ENCODE assay signal across 18 cellular contexts in genomic region chr19:823565-824121, GRCh38. TPM values are rescaled to one million over a fixed set of nuclear protein-coding genes. Genes with fewer than 3 reads are reported as not detected.
A peak's percentile ranks its signal among the peaks of the same experiment; 100 is the strongest.
DNase-seq lines count a peak whose midpoint lies in the region; ATAC-seq, FAIRE-seq and TF ChIP-seq lines count a peak whose summit lies in the region.
"Had no signal": no experiment of that assay in that cellular context is flagged by ENCODE, and none has a peak within 500 bp of the region (broad histone marks: within the 10 kb centered on the region; RNA-seq: fewer than 3 reads in every experiment).

No MANE protein-coding gene starts in this region.

- no peaks in the 10 kb centered on the region for H3K9me3 Mint-ChIP-seq in CD4-positive, alpha-beta T cell
- H3K9me3 Mint-ChIP-seq: activated naive CD4-positive, alpha-beta T cell treated with anti-CD3 and anti-CD28 coated beads, Interleukin-2, amount 50 U/mL, for 72 hours had no signal

- CTCF ChIA-PET in HepG2 (lab: Yijun Ruan, JAX; ENCODE audit: low intra/inter-chr PET ratio, low total read pairs) (no interaction called here), PC-9 (lab: Charles Lee) (no interaction called here)
- CTCF ChIA-PET in CD4-positive, alpha-beta T cell (lab: Charles Lee), result no interaction called here

- no peak overlapping the region for H2AFZ ChIP-seq in HepG2 (ENCODE audit: low read length)
- H2AFZ ChIP-seq in PC-9, result no peak overlapping the region

- H3F3A ChIP-seq in PC-9 (ENCODE audit: insufficient read depth, low read depth), result peaks cover 14% of the 10 kb centered on the region; the same call in 1 of the 2 replicates

- no peaks in the 10 kb centered on the region for H3K4me1 Mint-ChIP-seq in CD4-positive, alpha-beta T cell (ENCODE audit: low read depth)
- H3K4me1 Mint-ChIP-seq: activated CD8-positive, alpha-beta memory T cell treated with anti-CD3 and anti-CD28 coated beads, Interleukin-2, amount 10 ng/mL, durations not matched to agents 7 days and 5 days had no signal

- no peak overlapping the region for H3K9ac ChIP-seq in HepG2 (ENCODE audit: insufficient read depth, low read depth, low read length)

- no peak overlapping the region for H3K27ac ChIP-seq in HepG2 (ENCODE audit: extremely low read length, insufficient read depth, low read length)
- H3K27ac ChIP-seq in right lobe of liver, result no peak overlapping the region
- H3K27ac ChIP-seq in PC-9, result no peak overlapping the region
- H3K27ac ChIP-seq in CD4-positive, alpha-beta T cell (ENCODE audit: low read depth, low read length), result no peak overlapping the region
- H3K27ac ChIP-seq in uterus, result no peak overlapping the region
- H3K27ac ChIP-seq: tibial artery had no signal

- H3K9me3 ChIP-seq in HepG2 (ENCODE audit: low read length) (no peaks in the 10 kb centered on the region), right lobe of liver (no peaks in the 10 kb centered on the region), PC-9 (ENCODE audit: insufficient read depth, low read depth) (no peaks in the 10 kb centered on the region), uterus (no peaks in the 10 kb centered on the region)
- no peaks in the 10 kb centered on the region for H3K9me3 ChIP-seq in CD4-positive, alpha-beta T cell (ENCODE audit: control insufficient read depth, low read length)
- H3K9me3 ChIP-seq: tibial artery had no signal

- H3K4me3 ChIP-seq in HepG2 (replicated peaks in 1 of 3; ENCODE audit: insufficient read depth in 1 of 3, low read depth in 2 of 3, low read length in 3 of 3) (peak overlapping the region in 2 of 3 experiments; percentile 52 to 73; a peak in 4 of 6 replicates), right lobe of liver (no peak overlapping the region), PC-9 (no peak overlapping the region), uterus (no peak overlapping the region)
- H3K4me3 ChIP-seq: GM12878, tibial artery had no signal

- 13% methylated on average over 4 of the region's 12 CpGs for WGBS in HepG2 (ENCODE audit: low lambda C conversion rate)
- WGBS in right lobe of liver (ENCODE audit: insufficient coverage, low coverage, low lambda C conversion rate, missing lambda C conversion rate), result 19% methylated on average over 8 of the region's 12 CpGs

- H3K4me1 ChIP-seq in HepG2 (ENCODE audit: insufficient read depth, low read length), result peaks cover 8% of the 10 kb centered on the region
- peaks cover 0 to 6% (median 0%) of the 10 kb centered on the region in 4 donors for H3K4me1 ChIP-seq in right lobe of liver
- H3K4me1 ChIP-seq in PC-9 (replicated peaks; ENCODE audit: insufficient read depth), result peaks cover 6% of the 10 kb centered on the region
- H3K4me1 ChIP-seq in uterus, result peaks cover 0 to 14% of the 10 kb centered on the region in 2 donors

- intact Hi-C loops in HepG2 (cut with micrococcal nuclease; ENCODE audit: unreplicated experiment) (no loop called here), right lobe of liver (cut with DNase I) (no loop called here), PC-9 (cut with micrococcal nuclease; ENCODE audit: unreplicated experiment) (no loop called here), left colon (cut with DNase I, micrococcal nuclease) (no loop called here), uterus (cut with DNase I; ENCODE audit: low total_unique reads) (no loop called here)
- intact Hi-C loops in CD4-positive, alpha-beta T cell (cut with DNase I, micrococcal nuclease), result no loop called here

- POLR2A ChIA-PET in HepG2 (lab: Yijun Ruan, JAX), result interaction anchor here (0.9 kb wide), 1 partner anchor 40 kb away, joined by 3 read pairs; no protein-coding TSS in a partner anchor
- POLR2A ChIA-PET in PC-9 (lab: Charles Lee; ENCODE audit: unreplicated experiment), result no interaction called here
- POLR2A ChIA-PET in CD4-positive, alpha-beta T cell (lab: Charles Lee), result no interaction called here

- no peak for TF ChIP-seq CTCF in HepG2 (CRISPR knock-in tag; IDR thresholded peaks at IDR 0.05)
- TF ChIP-seq CTCF in right lobe of liver (IDR thresholded peaks at IDR 0.05), result no peak
- no peak for TF ChIP-seq CTCF in PC-9 (conservative IDR thresholded peaks at IDR 0.05)
- TF ChIP-seq CTCF in CD4-positive, alpha-beta T cell (IDR thresholded peaks at IDR 0.05), result no peak
- TF ChIP-seq CTCF in uterus (IDR thresholded peaks at IDR 0.05), result no peak

- no peak for TF ChIP-seq RAD21 in HepG2 (CRISPR knock-in tag; IDR thresholded peaks at IDR 0.05)

- H3K4me2 ChIP-seq in HepG2 (ENCODE audit: low read depth, low read length) (peak overlapping the region; percentile 95), PC-9 (peak overlapping the region; percentile 38; the same call in 1 of the 2 replicates)

- peaks cover 16% of the 10 kb centered on the region for H3K27me3 Mint-ChIP-seq in CD4-positive, alpha-beta T cell

- TF ChIP-seq EP300 in HepG2 (IDR thresholded peaks at IDR 0.05; ENCODE audit: low read depth in 2 of 2, low read length in 2 of 2) (no peak), HepG2 (CRISPR knock-in tag; IDR thresholded peaks at IDR 0.05; ENCODE audit: borderline replicate concordance) (no peak)

- DNase-seq in HepG2 (ENCODE audit: low spot score) (no peak), right lobe of liver (no peak), PC-9 (peak in 1 of 2 experiments; percentile 39), left colon (no peak), Ammon's horn (ENCODE audit: low spot score) (no peak), uterus (no peak), KG1 (lab: John Stamatoyannopoulos, UW) (no peak)
- no peak for DNase-seq in CD4-positive, alpha-beta T cell
- DNase-seq: activated CD8-positive, alpha-beta memory T cell treated with anti-CD3 and anti-CD28 coated beads, Interleukin-2, amount 10 ng/mL, durations not matched to agents 7 days and 5 days; DND-41; MM.1S; NCI-H446 treated with DMSO at 0.1 percent for 48 hours; occipital lobe; tibial artery had no signal

- H4K20me1 ChIP-seq in HepG2 (ENCODE audit: insufficient read depth, low read length) (no peaks in the 10 kb centered on the region), PC-9 (ENCODE audit: insufficient read depth) (no peaks in the 10 kb centered on the region)

- H3K36me3 Mint-ChIP-seq in CD4-positive, alpha-beta T cell (ENCODE audit: low read depth), result no peaks in the 10 kb centered on the region
- H3K36me3 Mint-ChIP-seq: activated CD8-positive, alpha-beta memory T cell treated with anti-CD3 and anti-CD28 coated beads, Interleukin-2, amount 10 ng/mL, durations not matched to agents 7 days and 5 days; activated naive CD4-positive, alpha-beta T cell treated with anti-CD3 and anti-CD28 coated beads, Interleukin-2, amount 50 U/mL, for 72 hours had no signal

- no peaks in the 10 kb centered on the region for H3K9me2 ChIP-seq in PC-9 (ENCODE audit: insufficient read depth)

- H3K27me3 ChIP-seq in HepG2 (ENCODE audit: control insufficient read depth in 1 of 2, insufficient read depth in 2 of 2, low read length in 2 of 2) (peaks cover 4 to 30% of the 10 kb centered on the region in 2 experiments), right lobe of liver (peaks cover 0 to 5% of the 10 kb centered on the region in 2 donors), PC-9 (ENCODE audit: insufficient read depth, low read depth) (no peaks in the 10 kb centered on the region), uterus (peaks cover 5 to 11% of the 10 kb centered on the region in 2 donors)
- peaks cover 11% of the 10 kb centered on the region for H3K27me3 ChIP-seq in CD4-positive, alpha-beta T cell (ENCODE audit: control insufficient read depth, insufficient read depth, low read length)

- no peak overlapping the region for H3K4me3 Mint-ChIP-seq in CD4-positive, alpha-beta T cell
- H3K4me3 Mint-ChIP-seq: activated CD8-positive, alpha-beta memory T cell treated with anti-CD3 and anti-CD28 coated beads, Interleukin-2, amount 10 ng/mL, durations not matched to agents 7 days and 5 days had no signal

- H3K36me3 ChIP-seq in HepG2 (replicated peaks in 1 of 2; ENCODE audit: control insufficient read depth in 1 of 2, insufficient read depth in 2 of 2, low read length in 2 of 2), result no peaks in the 10 kb centered on the region
- H3K36me3 ChIP-seq in right lobe of liver, result no peaks in the 10 kb centered on the region
- no peaks in the 10 kb centered on the region for H3K36me3 ChIP-seq in PC-9 (ENCODE audit: low read depth)
- H3K36me3 ChIP-seq in uterus, result no peaks in the 10 kb centered on the region
- H3K36me3 ChIP-seq: tibial artery had no signal

- H3K79me2 ChIP-seq in HepG2 (ENCODE audit: insufficient read depth, low read length) (no peaks in the 10 kb centered on the region), PC-9 (ENCODE audit: low read depth) (no peaks in the 10 kb centered on the region)

- in situ Hi-C loops in HepG2 (cut with HindIII; ENCODE audit: extremely low pct_ligation_motif_present, low pct_unique_long_range_greater_than_20kb), result no loop called here

- ATAC-seq in HepG2 (peak; percentile 62), right lobe of liver (no peak), left colon (peak; percentile 66)
- no peak for ATAC-seq in CD4-positive, alpha-beta T cell (ENCODE audit: poor library complexity)
- ATAC-seq: activated CD8-positive, alpha-beta memory T cell treated with anti-CD3 and anti-CD28 coated beads, Interleukin-2, amount 10 ng/mL, durations not matched to agents 7 days and 5 days; activated naive CD4-positive, alpha-beta T cell treated with anti-CD3 and anti-CD28 coated beads, Interleukin-2, amount 50 U/mL, for 72 hours; GM12878 had no signal

- TF ChIP-seq POLR2A in HepG2 (IDR thresholded peaks at IDR 0.05; ENCODE audit: insufficient read depth in 1 of 2, low read depth in 2 of 2, low read length in 2 of 2), result no peak
- no peak for TF ChIP-seq POLR2A in right lobe of liver (IDR thresholded peaks at IDR 0.05)
- TF ChIP-seq POLR2A in uterus (IDR thresholded peaks at IDR 0.05), result no peak

- BruUV-seq in HepG2 (replicated peaks; lab: Mats Ljungman, UMichigan) (no TSS peak), PC-9 (replicated peaks; lab: Mats Ljungman, UMichigan) (no TSS peak)

- H3K27ac Mint-ChIP-seq in CD4-positive, alpha-beta T cell, result no peak overlapping the region
- H3K27ac Mint-ChIP-seq: activated CD8-positive, alpha-beta memory T cell treated with anti-CD3 and anti-CD28 coated beads, Interleukin-2, amount 10 ng/mL, durations not matched to agents 7 days and 5 days; activated naive CD4-positive, alpha-beta T cell treated with anti-CD3 and anti-CD28 coated beads, Interleukin-2, amount 50 U/mL, for 72 hours had no signal

- FAIRE-seq in HepG2 (lab: Jason Lieb, UNC), result no peak
- FAIRE-seq: GM12878, TTC549 had no signal

RNA-seq across cellular contexts. Expression of gene PLPPR3, which starts 1.9 kb away (rescaled TPM):
- total RNA-seq in HepG2 (2016; rRNA removed; fragmentation: Illumina TruSeq; extraction: Trizol) (0.07 TPM in 1 of 2 replicates, not detected in the other), right lobe of liver (not detected), PC-9 (2021) (0.81 and 0.90 TPM in 2 replicates), left colon (not detected), uterus (1 to 10 TPM in 1 of 4 donors, not detected in 3; 3.4 TPM)
- total RNA-seq in HepG2 (2016; cell fraction: cytosol; rRNA removed; fragmentation: Illumina TruSeq; extraction: Trizol; ENCODE audit: low read depth), result not detected in 2 replicates
- 0.09 TPM in 1 of 2 replicates, not detected in the other for total RNA-seq in HepG2 (2016; cell fraction: insoluble cytoplasmic fraction; rRNA removed; fragmentation: Illumina TruSeq; extraction: Trizol)
- total RNA-seq in HepG2 (2016; cell fraction: membrane; rRNA removed; fragmentation: Illumina TruSeq; extraction: Trizol), result not detected in 2 replicates
- not detected in 2 replicates for total RNA-seq in HepG2 (2016; cell fraction: nucleus; rRNA removed; fragmentation: Illumina TruSeq; extraction: Trizol)
- polyA plus RNA-seq in HepG2 (2011; rRNA removed), result 0.16 and 0.17 TPM in 2 replicates
- polyA plus RNA-seq in HepG2 (2011; cell fraction: cytosol; rRNA removed), result 0.14 and 0.19 TPM in 2 replicates
- 0.19 and 0.34 TPM in 2 replicates for polyA plus RNA-seq in HepG2 (2011; cell fraction: nucleus; rRNA removed)
- polyA plus RNA-seq in HepG2 (2012), result 0.27 TPM in 1 of 2 replicates, not detected in the other
- not detected in 2 replicates for polyA plus RNA-seq in HepG2 (2016; cell fraction: cytosol; fragmentation: Illumina TruSeq; extraction: Trizol; ENCODE audit: low read depth)
- polyA plus RNA-seq in HepG2 (2016; cell fraction: insoluble cytoplasmic fraction; fragmentation: Illumina TruSeq; extraction: Trizol; ENCODE audit: low read depth), result not detected in 2 replicates
- polyA plus RNA-seq in HepG2 (2016; cell fraction: membrane; fragmentation: Illumina TruSeq; extraction: Trizol; ENCODE audit: low read depth), result not detected in 2 replicates
- polyA plus RNA-seq in HepG2 (2016; cell fraction: nucleus; fragmentation: Illumina TruSeq; extraction: Trizol; ENCODE audit: insufficient read depth, low read depth), result not detected in 2 replicates
- polyA minus RNA-seq in HepG2 (2011; rRNA and poly(A)+ RNA removed; ENCODE audit: low replicate concordance), result 0.16 and 0.22 TPM in 2 replicates
- polyA minus RNA-seq in HepG2 (2011; cell fraction: cytosol; rRNA and poly(A)+ RNA removed), result not detected in 2 replicates
- polyA minus RNA-seq in HepG2 (2011; cell fraction: nucleus; rRNA and poly(A)+ RNA removed), result not detected in 2 replicates
- not detected for total RNA-seq in CD4-positive, alpha-beta T cell
- total RNA-seq: activated CD8-positive, alpha-beta memory T cell treated with anti-CD3 and anti-CD28 coated beads, Interleukin-2, amount 10 ng/mL, durations not matched to agents 7 days and 5 days; activated naive CD4-positive, alpha-beta T cell treated with anti-CD3 and anti-CD28 coated beads, Interleukin-2, amount 50 U/mL, for 72 hours; GM12878 had no signal

RNA-seq across cellular contexts. Expression of gene AZU1, which starts 4.0 kb away (rescaled TPM):
- total RNA-seq in HepG2 (2016; rRNA removed; fragmentation: Illumina TruSeq; extraction: Trizol) (not detected in 2 replicates), right lobe of liver (1 to 10 TPM in 2 of 6 experiments, under 1 TPM in 1, not detected in 3; 0.15 to 3.6 (median 1.8) TPM), PC-9 (2021) (not detected in 2 replicates), left colon (not detected), uterus (1 to 10 TPM in 1 of 4 donors, under 1 TPM in 1, not detected in 2; 0.85 to 2.6 TPM)
- not detected in 2 replicates for total RNA-seq in HepG2 (2016; cell fraction: cytosol; rRNA removed; fragmentation: Illumina TruSeq; extraction: Trizol; ENCODE audit: low read depth)
- not detected in 2 replicates for total RNA-seq in HepG2 (2016; cell fraction: insoluble cytoplasmic fraction; rRNA removed; fragmentation: Illumina TruSeq; extraction: Trizol)
- not detected in 2 replicates for total RNA-seq in HepG2 (2016; cell fraction: membrane; rRNA removed; fragmentation: Illumina TruSeq; extraction: Trizol)
- total RNA-seq in HepG2 (2016; cell fraction: nucleus; rRNA removed; fragmentation: Illumina TruSeq; extraction: Trizol), result not detected in 2 replicates
- 0.08 TPM in 1 of 2 replicates, not detected in the other for polyA plus RNA-seq in HepG2 (2011; rRNA removed)
- not detected in 2 replicates for polyA plus RNA-seq in HepG2 (2011; cell fraction: cytosol; rRNA removed)
- polyA plus RNA-seq in HepG2 (2011; cell fraction: nucleus; rRNA removed), result not detected in 2 replicates
- polyA plus RNA-seq in HepG2 (2012), result not detected in 2 replicates
- not detected in 2 replicates for polyA plus RNA-seq in HepG2 (2016; cell fraction: cytosol; fragmentation: Illumina TruSeq; extraction: Trizol; ENCODE audit: low read depth)
- polyA plus RNA-seq in HepG2 (2016; cell fraction: insoluble cytoplasmic fraction; fragmentation: Illumina TruSeq; extraction: Trizol; ENCODE audit: low read depth), result not detected in 2 replicates
- not detected in 2 replicates for polyA plus RNA-seq in HepG2 (2016; cell fraction: membrane; fragmentation: Illumina TruSeq; extraction: Trizol; ENCODE audit: low read depth)
- polyA plus RNA-seq in HepG2 (2016; cell fraction: nucleus; fragmentation: Illumina TruSeq; extraction: Trizol; ENCODE audit: insufficient read depth, low read depth), result not detected in 2 replicates
- polyA minus RNA-seq in HepG2 (2011; rRNA and poly(A)+ RNA removed; ENCODE audit: low replicate concordance), result not detected in 2 replicates
- polyA minus RNA-seq in HepG2 (2011; cell fraction: cytosol; rRNA and poly(A)+ RNA removed), result not detected in 2 replicates
- polyA minus RNA-seq in HepG2 (2011; cell fraction: nucleus; rRNA and poly(A)+ RNA removed), result not detected in 2 replicates
- under 1 TPM; 0.47 to 0.49 TPM for total RNA-seq in CD4-positive, alpha-beta T cell
- total RNA-seq: activated CD8-positive, alpha-beta memory T cell treated with anti-CD3 and anti-CD28 coated beads, Interleukin-2, amount 10 ng/mL, durations not matched to agents 7 days and 5 days; activated naive CD4-positive, alpha-beta T cell treated with anti-CD3 and anti-CD28 coated beads, Interleukin-2, amount 50 U/mL, for 72 hours; GM12878 had no signal
- polyA plus RNA-seq: GM12878 had no signal

RNA-seq across cellular contexts. Expression of gene PRTN3, which starts 17.2 kb away (rescaled TPM):
- total RNA-seq in HepG2 (2016; rRNA removed; fragmentation: Illumina TruSeq; extraction: Trizol) (not detected in 2 replicates), right lobe of liver (1 to 10 TPM in 2 of 6 experiments, not detected in 4; 2.3 to 2.9 TPM), PC-9 (2021) (not detected in 2 replicates), left colon (not detected), uterus (1 to 10 TPM in 1 of 4 donors, not detected in 3; 2.9 TPM)
- not detected in 2 replicates for total RNA-seq in HepG2 (2016; cell fraction: cytosol; rRNA removed; fragmentation: Illumina TruSeq; extraction: Trizol; ENCODE audit: low read depth)
- not detected in 2 replicates for total RNA-seq in HepG2 (2016; cell fraction: insoluble cytoplasmic fraction; rRNA removed; fragmentation: Illumina TruSeq; extraction: Trizol)
- not detected in 2 replicates for total RNA-seq in HepG2 (2016; cell fraction: membrane; rRNA removed; fragmentation: Illumina TruSeq; extraction: Trizol)
- not detected in 2 replicates for total RNA-seq in HepG2 (2016; cell fraction: nucleus; rRNA removed; fragmentation: Illumina TruSeq; extraction: Trizol)
- polyA plus RNA-seq in HepG2 (2011; rRNA removed), result 0.10 TPM in 1 of 2 replicates, not detected in the other
- polyA plus RNA-seq in HepG2 (2011; cell fraction: cytosol; rRNA removed), result 0.17 TPM in 1 of 2 replicates, not detected in the other
- 0.14 and 0.16 TPM in 2 replicates for polyA plus RNA-seq in HepG2 (2011; cell fraction: nucleus; rRNA removed)
- polyA plus RNA-seq in HepG2 (2012), result not detected in 2 replicates
- polyA plus RNA-seq in HepG2 (2016; cell fraction: cytosol; fragmentation: Illumina TruSeq; extraction: Trizol; ENCODE audit: low read depth), result not detected in 2 replicates
- not detected in 2 replicates for polyA plus RNA-seq in HepG2 (2016; cell fraction: insoluble cytoplasmic fraction; fragmentation: Illumina TruSeq; extraction: Trizol; ENCODE audit: low read depth)
- not detected in 2 replicates for polyA plus RNA-seq in HepG2 (2016; cell fraction: membrane; fragmentation: Illumina TruSeq; extraction: Trizol; ENCODE audit: low read depth)
- polyA plus RNA-seq in HepG2 (2016; cell fraction: nucleus; fragmentation: Illumina TruSeq; extraction: Trizol; ENCODE audit: insufficient read depth, low read depth), result not detected in 2 replicates
- 0.14 TPM in 1 of 2 replicates, not detected in the other for polyA minus RNA-seq in HepG2 (2011; rRNA and poly(A)+ RNA removed; ENCODE audit: low replicate concordance)
- polyA minus RNA-seq in HepG2 (2011; cell fraction: cytosol; rRNA and poly(A)+ RNA removed), result not detected in 2 replicates
- not detected in 2 replicates for polyA minus RNA-seq in HepG2 (2011; cell fraction: nucleus; rRNA and poly(A)+ RNA removed)
- total RNA-seq in CD4-positive, alpha-beta T cell, result not detected
- total RNA-seq: activated CD8-positive, alpha-beta memory T cell treated with anti-CD3 and anti-CD28 coated beads, Interleukin-2, amount 10 ng/mL, durations not matched to agents 7 days and 5 days; activated naive CD4-positive, alpha-beta T cell treated with anti-CD3 and anti-CD28 coated beads, Interleukin-2, amount 50 U/mL, for 72 hours; GM12878; occipital lobe had no signal
- polyA plus RNA-seq: AG04450 had no signal

RNA-seq across cellular contexts. Expression of gene PTBP1, which starts 26.4 kb away (rescaled TPM):
- total RNA-seq in HepG2 (2016; rRNA removed; fragmentation: Illumina TruSeq; extraction: Trizol) (188 and 195 TPM in 2 replicates), right lobe of liver (100 to 1,000 TPM in 5 of 6 experiments, 10 to 100 TPM in 1; 91.1 to 150 (median 129) TPM), PC-9 (2021) (461 and 542 TPM in 2 replicates), left colon (100 to 1,000 TPM; 253 to 306 TPM), uterus (100 to 1,000 TPM in 2 of 4 donors, 10 to 100 TPM in 2; 45.0 to 278 (median 106) TPM)
- total RNA-seq in HepG2 (2016; cell fraction: cytosol; rRNA removed; fragmentation: Illumina TruSeq; extraction: Trizol; ENCODE audit: low read depth), result 49.8 and 51.1 TPM in 2 replicates
- total RNA-seq in HepG2 (2016; cell fraction: insoluble cytoplasmic fraction; rRNA removed; fragmentation: Illumina TruSeq; extraction: Trizol), result 161 and 198 TPM in 2 replicates
- 106 and 109 TPM in 2 replicates for total RNA-seq in HepG2 (2016; cell fraction: membrane; rRNA removed; fragmentation: Illumina TruSeq; extraction: Trizol)
- 117 and 125 TPM in 2 replicates for total RNA-seq in HepG2 (2016; cell fraction: nucleus; rRNA removed; fragmentation: Illumina TruSeq; extraction: Trizol)
- polyA plus RNA-seq in HepG2 (2011; rRNA removed), result 288 and 314 TPM in 2 replicates
- polyA plus RNA-seq in HepG2 (2011; cell fraction: cytosol; rRNA removed), result 80.5 and 107 TPM in 2 replicates
- 339 and 475 TPM in 2 replicates for polyA plus RNA-seq in HepG2 (2011; cell fraction: nucleus; rRNA removed)
- 291 and 347 TPM in 2 replicates for polyA plus RNA-seq in HepG2 (2012)
- 51.1 and 55.1 TPM in 2 replicates for polyA plus RNA-seq in HepG2 (2016; cell fraction: cytosol; fragmentation: Illumina TruSeq; extraction: Trizol; ENCODE audit: low read depth)
- polyA plus RNA-seq in HepG2 (2016; cell fraction: insoluble cytoplasmic fraction; fragmentation: Illumina TruSeq; extraction: Trizol; ENCODE audit: low read depth), result 208 and 235 TPM in 2 replicates
- polyA plus RNA-seq in HepG2 (2016; cell fraction: membrane; fragmentation: Illumina TruSeq; extraction: Trizol; ENCODE audit: low read depth), result 112 TPM in 2 replicates
- 264 and 280 TPM in 2 replicates for polyA plus RNA-seq in HepG2 (2016; cell fraction: nucleus; fragmentation: Illumina TruSeq; extraction: Trizol; ENCODE audit: insufficient read depth, low read depth)
- 302 and 434 TPM in 2 replicates for polyA minus RNA-seq in HepG2 (2011; rRNA and poly(A)+ RNA removed; ENCODE audit: low replicate concordance)
- polyA minus RNA-seq in HepG2 (2011; cell fraction: cytosol; rRNA and poly(A)+ RNA removed), result 155 and 182 TPM in 2 replicates
- 142 and 164 TPM in 2 replicates for polyA minus RNA-seq in HepG2 (2011; cell fraction: nucleus; rRNA and poly(A)+ RNA removed)
- total RNA-seq in CD4-positive, alpha-beta T cell, result 100 to 1,000 TPM; 246 to 252 TPM

RNA-seq across cellular contexts. Expression of gene ELANE, which starts 28.5 kb away (rescaled TPM):
- total RNA-seq in HepG2 (2016; rRNA removed; fragmentation: Illumina TruSeq; extraction: Trizol) (not detected in 2 replicates), right lobe of liver (1 to 10 TPM in 2 of 6 experiments, under 1 TPM in 1, not detected in 3; 0.59 to 4.2 (median 3.3) TPM), PC-9 (2021) (not detected in 2 replicates), left colon (under 1 TPM in 1 of 2 donors, not detected in 1; 0.81 TPM), uterus (1 to 10 TPM in 1 of 4 donors, not detected in 3; 3.4 TPM)
- not detected in 2 replicates for total RNA-seq in HepG2 (2016; cell fraction: cytosol; rRNA removed; fragmentation: Illumina TruSeq; extraction: Trizol; ENCODE audit: low read depth)
- total RNA-seq in HepG2 (2016; cell fraction: insoluble cytoplasmic fraction; rRNA removed; fragmentation: Illumina TruSeq; extraction: Trizol), result not detected in 2 replicates
- not detected in 2 replicates for total RNA-seq in HepG2 (2016; cell fraction: membrane; rRNA removed; fragmentation: Illumina TruSeq; extraction: Trizol)
- total RNA-seq in HepG2 (2016; cell fraction: nucleus; rRNA removed; fragmentation: Illumina TruSeq; extraction: Trizol), result not detected in 2 replicates
- not detected in 2 replicates for polyA plus RNA-seq in HepG2 (2011; rRNA removed)
- not detected in 2 replicates for polyA plus RNA-seq in HepG2 (2011; cell fraction: cytosol; rRNA removed)
- polyA plus RNA-seq in HepG2 (2011; cell fraction: nucleus; rRNA removed), result not detected in 2 replicates
- polyA plus RNA-seq in HepG2 (2012), result not detected in 2 replicates
- polyA plus RNA-seq in HepG2 (2016; cell fraction: cytosol; fragmentation: Illumina TruSeq; extraction: Trizol; ENCODE audit: low read depth), result not detected in 2 replicates
- not detected in 2 replicates for polyA plus RNA-seq in HepG2 (2016; cell fraction: insoluble cytoplasmic fraction; fragmentation: Illumina TruSeq; extraction: Trizol; ENCODE audit: low read depth)
- polyA plus RNA-seq in HepG2 (2016; cell fraction: membrane; fragmentation: Illumina TruSeq; extraction: Trizol; ENCODE audit: low read depth), result not detected in 2 replicates
- not detected in 2 replicates for polyA plus RNA-seq in HepG2 (2016; cell fraction: nucleus; fragmentation: Illumina TruSeq; extraction: Trizol; ENCODE audit: insufficient read depth, low read depth)
- not detected in 2 replicates for polyA minus RNA-seq in HepG2 (2011; rRNA and poly(A)+ RNA removed; ENCODE audit: low replicate concordance)
- not detected in 2 replicates for polyA minus RNA-seq in HepG2 (2011; cell fraction: cytosol; rRNA and poly(A)+ RNA removed)
- not detected in 2 replicates for polyA minus RNA-seq in HepG2 (2011; cell fraction: nucleus; rRNA and poly(A)+ RNA removed)
- not detected for total RNA-seq in CD4-positive, alpha-beta T cell
- total RNA-seq: activated CD8-positive, alpha-beta memory T cell treated with anti-CD3 and anti-CD28 coated beads, Interleukin-2, amount 10 ng/mL, durations not matched to agents 7 days and 5 days; activated naive CD4-positive, alpha-beta T cell treated with anti-CD3 and anti-CD28 coated beads, Interleukin-2, amount 50 U/mL, for 72 hours; GM12878; occipital lobe had no signal
- polyA plus RNA-seq: AG04450, GM12878 had no signal

Comparison
In these comparisons a context has a peak if more than half of its experiments do, and no peak if none do; other contexts are left out.
1. ATAC-seq: peak in HepG2 (single experiment) and left colon (single experiment); none in right lobe of liver (0 of 4) and CD4-positive, alpha-beta T cell (single experiment).
2. H3K4me3 ChIP-seq: peak in HepG2 (2 of 3); none in right lobe of liver (0 of 3), PC-9 (single experiment) and uterus (0 of 2).